In the genomic region with DNA sequence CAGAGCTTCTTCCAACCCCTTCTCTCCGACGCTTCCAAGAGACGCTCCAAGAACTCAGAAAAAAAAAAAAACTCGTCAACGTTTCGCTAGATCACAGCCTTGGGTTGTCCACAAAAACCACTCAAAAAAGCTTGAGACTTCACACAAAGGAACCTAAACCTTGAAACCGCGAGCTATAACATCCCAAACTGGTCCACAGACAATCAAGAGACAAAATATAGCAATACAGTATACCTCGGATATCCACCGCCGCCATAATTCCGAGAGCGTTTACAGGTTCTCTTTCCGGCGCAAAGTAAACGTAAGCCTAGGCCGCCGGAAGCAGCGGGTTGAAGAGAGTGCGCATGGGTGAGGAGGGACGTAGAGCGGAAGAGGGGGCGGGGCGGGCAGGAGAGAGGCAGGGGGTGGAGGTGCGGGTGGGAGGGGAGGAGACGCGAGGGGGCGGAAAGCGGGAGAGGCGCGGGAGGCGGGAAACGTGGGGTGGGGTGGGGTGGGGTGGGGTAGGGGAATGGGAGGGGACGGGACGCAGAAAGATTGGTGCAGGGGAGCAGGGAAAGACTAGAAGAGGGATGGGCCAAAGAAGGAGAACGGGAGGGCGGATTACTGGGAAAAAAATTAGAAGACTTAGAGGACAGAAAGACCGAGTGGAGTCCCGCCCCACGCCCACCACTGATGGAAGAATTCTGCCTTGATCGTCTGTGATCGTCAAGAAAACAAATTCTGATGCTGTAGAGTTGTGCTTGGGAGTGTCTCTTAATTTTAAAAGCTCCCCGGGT, we compare ENCODE assay signal across 8 cellular contexts. TPM values are rescaled to one million over a fixed set of nuclear protein-coding genes. Genes with fewer than 3 reads are reported as not detected.
DNase-seq lines count a peak whose midpoint lies in the region; ATAC-seq, FAIRE-seq and TF ChIP-seq lines count a peak whose summit lies in the region.

A gene with protein sequence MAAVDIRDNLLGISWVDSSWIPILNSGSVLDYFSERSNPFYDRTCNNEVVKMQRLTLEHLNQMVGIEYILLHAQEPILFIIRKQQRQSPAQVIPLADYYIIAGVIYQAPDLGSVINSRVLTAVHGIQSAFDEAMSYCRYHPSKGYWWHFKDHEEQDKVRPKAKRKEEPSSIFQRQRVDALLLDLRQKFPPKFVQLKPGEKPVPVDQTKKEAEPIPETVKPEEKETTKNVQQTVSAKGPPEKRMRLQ (minus strand): TSS at position 274 of the 776 bp plus-strand sequence. CDS start 18 bp downstream, at position 256.

- DNase-seq in NCI-H345 (lab: John Stamatoyannopoulos, UW) = peak; percentile 96
- DNase-seq in WTC11 (ENCODE audit: low spot score) = peak; percentile 89
- DNase-seq in mammary epithelial cell = peak; percentile 86
- peak; percentile 98 for DNase-seq in iPS-NIHi7 (ENCODE audit: extremely low spot score)
- peak; percentile 95 for DNase-seq in small intestine

- POLR2A ChIA-PET in WTC11 (lab: Charles Lee) = no interaction called here

- H3K27ac ChIP-seq in ACC112 (ENCODE audit: low read depth, low read length) = peak within 1 kb of the TSS; percentile 58
- H3K27ac ChIP-seq in mammary epithelial cell (ENCODE audit: insufficient read depth, low read depth, low read length) = peak within 1 kb of the TSS; percentile 87
- H3K27ac ChIP-seq in small intestine (ENCODE audit: low read depth in 1 of 2, low read length in 1 of 2) = peak within 1 kb of the TSS; percentile 30 to 95

- H3K9ac ChIP-seq in mammary epithelial cell (ENCODE audit: insufficient read depth, low read length) = peak within 1 kb of the TSS; percentile 93

- 2% methylated on average over 14 of the region's 43 CpGs for WGBS in mammary epithelial cell (ENCODE audit: low coverage, missing lambda C conversion rate)
- 1% methylated on average over 39 to 43 of the region's 43 CpGs for WGBS in small intestine, 3 donors

- H3K79me2 ChIP-seq in ACC112 (ENCODE audit: control insufficient read depth, insufficient read depth, low read length, unreplicated experiment) (peaks cover 45% of the 10 kb centered on the region), mammary epithelial cell (ENCODE audit: insufficient read depth, low read length) (peaks cover 47% of the 10 kb centered on the region)

- peaks cover 5% of the 10 kb centered on the region for H3K27me3 Mint-ChIP-seq in WTC11 (ENCODE audit: low read depth)

- peak within 1 kb of the TSS; percentile 100 for H3K4me3 Mint-ChIP-seq in WTC11

- H3K4me3 ChIP-seq in ACC112 (ENCODE audit: low read depth, low read length) = peak within 1 kb of the TSS; percentile 94
- peak within 1 kb of the TSS; percentile 82 to 99 (median 97) for H3K4me3 ChIP-seq in mammary epithelial cell (replicated peaks in 1 of 3; ENCODE audit: insufficient read depth in 1 of 3, low read depth in 2 of 3, low read length in 3 of 3)
- H3K4me3 ChIP-seq in small intestine (ENCODE audit: low read depth in 1 of 2, low read length in 2 of 2) = peak within 1 kb of the TSS; percentile 61 to 92

- in situ Hi-C loops in mammary epithelial cell (cut with MboI; ENCODE audit: low sequenced_read_pairs in 2 of 2) = loop anchor here in 1 of 2 donors (25.0 kb wide), 1 partner anchor 362 kb away; no protein-coding TSS in a partner anchor

- FAIRE-seq in small intestine (lab: Jason Lieb, UNC) = no peak

- dilution Hi-C loops in mammary epithelial cell (cut with HindIII; ENCODE audit: low sequenced_read_pairs) = loop anchor here (5.0 kb wide), 1 partner anchor 97 kb away; no protein-coding TSS in a partner anchor

- H2AFZ ChIP-seq in ACC112 (ENCODE audit: low read length, unreplicated experiment) (peak within 1 kb of the TSS; percentile 98), mammary epithelial cell (ENCODE audit: low read depth, low read length) (peak within 1 kb of the TSS; percentile 95)

- H4K20me1 ChIP-seq in mammary epithelial cell (ENCODE audit: insufficient read depth, low read length) = no peaks in the 10 kb centered on the region

- peaks cover 12% of the 10 kb centered on the region for H3K36me3 Mint-ChIP-seq in WTC11

- CTCF ChIA-PET in WTC11 (lab: Charles Lee) = interaction anchor here (0.6 to 1.7 kb wide), 4 partner anchors 113 to 226 kb away, joined by 3 to 7 read pairs (median 4); partner anchors contain the start of gene MAP3K9
- CTCF ChIA-PET in mammary epithelial cell (lab: Charles Lee; ENCODE audit: low non-redundant PET) = interaction anchor here (0.6 kb wide), 1 partner anchor 113 kb away, joined by 9 read pairs; no protein-coding TSS in a partner anchor

- H3K27me3 ChIP-seq in ACC112 (ENCODE audit: insufficient read depth, low read length) (peaks cover 13% of the 10 kb centered on the region; the same call in 1 of the 2 replicates), mammary epithelial cell (ENCODE audit: insufficient read depth, low read length) (no peaks in the 10 kb centered on the region), small intestine (ENCODE audit: control insufficient read depth in 2 of 2, insufficient read depth in 2 of 2, low read length in 2 of 2) (no peaks in the 10 kb centered on the region)

- peak within 1 kb of the TSS; percentile 99 for H3K27ac Mint-ChIP-seq in WTC11

- intact Hi-C loops in mammary epithelial cell (cut with micrococcal nuclease) = loop anchor here (5.0 kb wide), 1 partner anchor 217 kb away; no protein-coding TSS in a partner anchor

- peaks cover 15% of the 10 kb centered on the region for H3K4me1 Mint-ChIP-seq in WTC11

- H3K9me3 Mint-ChIP-seq in WTC11 = no peaks in the 10 kb centered on the region

- H3K36me3 ChIP-seq in ACC112 (ENCODE audit: insufficient read depth, low read length) = no peaks in the 10 kb centered on the region
- H3K36me3 ChIP-seq in mammary epithelial cell (ENCODE audit: insufficient read depth, low read length) = peaks cover 3% of the 10 kb centered on the region
- H3K36me3 ChIP-seq in small intestine (ENCODE audit: control insufficient read depth in 2 of 2, insufficient read depth in 2 of 2, low read length in 2 of 2) = peaks cover 0 to 8% of the 10 kb centered on the region in 2 donors

- peak within 1 kb of the TSS; percentile 92 for H3K4me2 ChIP-seq in mammary epithelial cell (ENCODE audit: insufficient read depth, low read depth, low read length)

- no TSS peak for BruUV-seq in mammary epithelial cell (replicated peaks; lab: Mats Ljungman, UMichigan)

- peak; percentile 77 for ATAC-seq in GM18873 (IDR thresholded peaks at IDR 0.05; ENCODE audit: low FRiP score, unreplicated experiment)
- peak; percentile 80 for ATAC-seq in HG03159 (IDR thresholded peaks at IDR 0.05; ENCODE audit: unreplicated experiment)
- ATAC-seq in WTC11 = peak; percentile 94

- H3K9me3 ChIP-seq in mammary epithelial cell (replicated peaks; ENCODE audit: insufficient read depth, low read length) = no peaks in the 10 kb centered on the region
- H3K9me3 ChIP-seq in small intestine (ENCODE audit: control insufficient read depth, low read depth) = no peaks in the 10 kb centered on the region

- no peak for TF ChIP-seq CTCF in WTC11 (IDR thresholded peaks at IDR 0.05)
- TF ChIP-seq CTCF in mammary epithelial cell (conservative IDR thresholded peaks at IDR 0.05 in 1 of 2, IDR thresholded peaks at IDR 0.05 in 1 of 2; ENCODE audit: extremely low read depth in 1 of 2, insufficient read depth in 1 of 2, low read depth in 1 of 2, low read length in 2 of 2) = no peak

- H3K4me1 ChIP-seq in ACC112 (ENCODE audit: control insufficient read depth, insufficient read depth, low read length, unreplicated experiment) = peaks cover 19% of the 10 kb centered on the region
- peaks cover 11% of the 10 kb centered on the region for H3K4me1 ChIP-seq in mammary epithelial cell (ENCODE audit: insufficient read depth, low read length)
- peaks cover 3 to 9% of the 10 kb centered on the region in 2 donors for H3K4me1 ChIP-seq in small intestine (ENCODE audit: control insufficient read depth in 2 of 2, insufficient read depth in 1 of 2, low read depth in 1 of 2, low read length in 1 of 2)

TF ChIP-seq in WTC11, 78 proteins besides CTCF, POLR2A, EP300 and RAD21:
- TF ChIP-seq SP1 (CRISPR knock-in tag; conservative IDR thresholded peaks at IDR 0.05) (peak; percentile 39), CREM (CRISPR knock-in tag; IDR thresholded peaks at IDR 0.05) (peak; percentile 95), USF2 (CRISPR knock-in tag; IDR thresholded peaks at IDR 0.05) (no peak), ZSCAN18 (CRISPR knock-in tag; IDR thresholded peaks at IDR 0.05) (no peak), FOXK1 (CRISPR knock-in tag; IDR thresholded peaks at IDR 0.05) (peak; percentile 99), ELF4 (CRISPR knock-in tag; IDR thresholded peaks at IDR 0.05; ENCODE audit: low read depth) (no peak), CREB1 (CRISPR knock-in tag; IDR thresholded peaks at IDR 0.05) (peak; percentile 70; the same call in 1 of the 2 replicates)

RNA-seq across cellular contexts. Expression of the gene that starts here (rescaled TPM):
- 45.0 to 46.3 TPM (median 45.1 TPM) in 3 replicates for total RNA-seq in WTC11 (2021)
- total RNA-seq in mammary epithelial cell = 10 to 100 TPM; 28.8 to 40.0 TPM
- polyA plus RNA-seq in mammary epithelial cell = 31.6 TPM
- polyA minus RNA-seq in mammary epithelial cell = 4.9 TPM
- polyA plus RNA-seq in small intestine = 10 to 100 TPM; 15.7 to 21.9 (median 20.9) TPM

Comparison
In these comparisons a context has a peak if more than half of its experiments do, and no peak if none do; other contexts are left out.
1. Peak in every context shown above with its lines: DNase-seq, ATAC-seq, H3K4me3 ChIP-seq and H3K27ac ChIP-seq.